In genomic region chr3:173336261-173336660, GRCh38 we compare ENCODE assay signal across 2 cellular contexts.
TF ChIP-seq lines count a peak whose summit lies in the region.

No MANE protein-coding gene starts in this region.

TF ChIP-seq in IMR-90, 13 proteins besides CTCF, POLR2A, EP300 and RAD21 (continued from another document):
- TF ChIP-seq RCOR1 (IDR thresholded peaks at IDR 0.05; ENCODE audit: insufficient replicate concordance, low read length), result no peak
- no peak for TF ChIP-seq NFE2L2 (IDR thresholded peaks at IDR 0.05; ENCODE audit: low read depth, low read length)
- peak; percentile 85 for TF ChIP-seq CEBPB (IDR thresholded peaks at IDR 0.05; ENCODE audit: low read depth, low read length)
- no peak for TF ChIP-seq SMC3 (IDR thresholded peaks at IDR 0.05; ENCODE audit: low read depth, low read length)
- no peak for TF ChIP-seq FOS (IDR thresholded peaks at IDR 0.05; ENCODE audit: low read depth, low read length)
- no peak for TF ChIP-seq MAZ (IDR thresholded peaks at IDR 0.05; ENCODE audit: borderline replicate concordance, low read depth, low read length)
- no peak for TF ChIP-seq CHD1 (IDR thresholded peaks at IDR 0.05; ENCODE audit: low read depth, low read length)

TF ChIP-seq in GM12891, 5 proteins besides CTCF, POLR2A, EP300 and RAD21 (continued from another document):
- TF ChIP-seq SPI1 (IDR thresholded peaks at IDR 0.05; ENCODE audit: low read depth, low read length), result no peak
- TF ChIP-seq POLR2AphosphoS5 (IDR thresholded peaks at IDR 0.05; ENCODE audit: low read depth, low read length), result no peak
- TF ChIP-seq POU2F2 (IDR thresholded peaks at IDR 0.05; ENCODE audit: low read depth, low read length), result no peak
